In genomic region chr1:91026777-91027176, GRCh38 we compare ENCODE assay signal across 11 cellular contexts. TPM values are rescaled to one million over a fixed set of nuclear protein-coding genes. Genes with fewer than 3 reads are reported as not detected.
DNase-seq lines count a peak whose midpoint lies in the region; ATAC-seq and TF ChIP-seq lines count a peak whose summit lies in the region.
"Had no signal": no experiment of that assay in that cellular context is flagged by ENCODE, and none has a peak within 500 bp of the region (broad histone marks: within the 10 kb centered on the region; RNA-seq: fewer than 3 reads in every experiment).

No MANE protein-coding gene starts in this region.

- H3K36me3 Mint-ChIP-seq in T-cell = no peaks in the 10 kb centered on the region

- POLR2A ChIA-PET in T-cell (lab: Charles Lee) = interaction anchor here in 1 of 2 donors (0.6 kb wide), 1 partner anchor 149 kb away, joined by 3 read pairs; no protein-coding TSS in a partner anchor

- H3K27ac ChIP-seq in RWPE2 (ENCODE audit: poor library complexity, severe bottlenecking) = no peak overlapping the region
- H3K27ac ChIP-seq: thoracic aorta had no signal

- H3K4me1 ChIP-seq in RWPE2 (ENCODE audit: insufficient read depth, poor library complexity, severe bottlenecking) = peaks cover 6% of the 10 kb centered on the region

- H3K9me3 ChIP-seq in RWPE2 (ENCODE audit: severe bottlenecking) = no peaks in the 10 kb centered on the region
- H3K9me3 ChIP-seq: thoracic aorta had no signal

- CTCF ChIA-PET in T-cell (lab: Charles Lee) = interaction anchor here (0.7 to 1.2 kb wide), 4 partner anchors 9 to 448 kb away, joined by 3 to 7 read pairs (median 4); no protein-coding TSS in a partner anchor

- peaks cover 29 to 33% (median 29%) of the 10 kb centered on the region in 3 donors for H3K4me1 Mint-ChIP-seq in T-cell

- peak; percentile 22 for DNase-seq in AG08396 (ENCODE audit: low spot score)
- no peak for DNase-seq in RWPE2 (ENCODE audit: low spot score)
- peak; percentile 40 for DNase-seq in fibroblast of the aortic adventitia (ENCODE audit: low read depth)
- no peak for DNase-seq in NCI-H1436 (lab: John Stamatoyannopoulos, UW)
- DNase-seq in T-cell = no peak
- DNase-seq: cortex of kidney, T1000 had no signal

- peaks cover 9 to 10% of the 10 kb centered on the region in 2 donors for H3K27me3 Mint-ChIP-seq in T-cell

- no peak overlapping the region for H3K27ac Mint-ChIP-seq in T-cell

- no peak overlapping the region for H3K4me3 Mint-ChIP-seq in T-cell

- no peaks in the 10 kb centered on the region for H3K9me3 Mint-ChIP-seq in T-cell

- ATAC-seq in RWPE2 (ENCODE audit: low read depth) (no peak), HG03045 (IDR thresholded peaks at IDR 0.05; ENCODE audit: unreplicated experiment) (no peak), GM18511 (IDR thresholded peaks at IDR 0.05; ENCODE audit: unreplicated experiment) (no peak), T-cell (replicated peaks in 1 of 4) (no peak)

- H3K36me3 ChIP-seq in RWPE2 (ENCODE audit: low read depth) = no peaks in the 10 kb centered on the region
- H3K36me3 ChIP-seq: thoracic aorta had no signal

- H3K4me3 ChIP-seq in GM12875 (ENCODE audit: low read depth, low read length) (no peak overlapping the region), RWPE2 (ENCODE audit: severe bottlenecking) (no peak overlapping the region), fibroblast of the aortic adventitia (ENCODE audit: low read depth, low read length) (no peak overlapping the region)
- H3K4me3 ChIP-seq: thoracic aorta had no signal

- no peaks in the 10 kb centered on the region for H3K27me3 ChIP-seq in RWPE2 (ENCODE audit: insufficient read depth, poor library complexity, severe bottlenecking)

- TF ChIP-seq CTCF in GM12875 (IDR thresholded peaks at IDR 0.05; ENCODE audit: borderline replicate concordance, insufficient read depth, low read depth, low read length) (0 out of 2 replicates have a peak, but pooled peaks have one; percentile 31), RWPE2 (IDR thresholded peaks at IDR 0.05; ENCODE audit: poor library complexity, severe bottlenecking) (peak; percentile 49), fibroblast of the aortic adventitia (IDR thresholded peaks at IDR 0.05; ENCODE audit: insufficient read depth, low read length) (peak; percentile 48)

RNA-seq across cellular contexts. Expression of gene ZNF644, which starts 4.9 kb away (rescaled TPM):
- total RNA-seq in fibroblast of the aortic adventitia (ENCODE audit: low replicate concordance) (58.8 and 58.9 TPM in 2 replicates), T-cell (100 to 1,000 TPM in 2 of 5 donors, 10 to 100 TPM in 3; 55.0 to 139 (median 62.7) TPM)

Comparison
In these comparisons a context has a peak if more than half of its experiments do, and no peak if none do; other contexts are left out.
1. DNase-seq: peak in AG08396 (single experiment) and fibroblast of the aortic adventitia (single experiment); none in RWPE2 (single experiment), NCI-H1436 (single experiment) and T-cell (0 of 34).
2. Peak in every context shown above with its lines, with median percentiles within 50 percentile points of each other: CTCF ChIP-seq.